ENCODE assay signal across 10 cellular contexts in the genomic region with DNA sequence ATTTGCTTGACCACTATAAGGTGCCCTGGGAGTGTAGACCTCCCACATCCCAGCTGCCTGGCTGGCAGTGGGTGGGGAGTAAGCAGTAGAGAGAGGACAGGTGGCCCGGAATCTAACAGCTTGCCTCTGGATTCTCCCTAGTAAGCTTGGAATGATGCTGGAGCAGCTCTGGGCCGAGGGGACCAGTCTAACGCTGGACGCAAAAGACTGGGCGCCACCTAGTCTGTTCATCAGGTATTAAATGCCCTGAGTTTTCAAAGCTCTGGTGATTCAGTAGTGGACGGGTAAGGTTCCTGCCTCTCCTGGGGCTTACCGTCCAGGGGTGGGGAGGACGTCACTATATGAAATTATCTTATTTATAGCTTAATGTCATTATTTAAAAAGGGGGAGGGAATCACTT. TPM values are rescaled to one million over a fixed set of nuclear protein-coding genes. Genes with fewer than 3 reads are reported as not detected.
DNase-seq lines count a peak whose midpoint lies in the region; ATAC-seq, FAIRE-seq and TF ChIP-seq lines count a peak whose summit lies in the region.
"Had no signal": no experiment of that assay in that cellular context is flagged by ENCODE, and none has a peak within 500 bp of the region (broad histone marks: within the 10 kb centered on the region; RNA-seq: fewer than 3 reads in every experiment).

No MANE protein-coding gene starts in this region.

- H3K27me3 Mint-ChIP-seq in MCF 10A (ENCODE audit: insufficient read depth, unreplicated experiment): no peaks in the 10 kb centered on the region

- no peaks in the 10 kb centered on the region for H3K4me1 ChIP-seq in mesodermal cell (ENCODE audit: control insufficient read depth, insufficient read depth, low read length, poor library complexity, severe bottlenecking)

- peaks cover 5% of the 10 kb centered on the region for H3K4me1 Mint-ChIP-seq in MCF 10A (ENCODE audit: insufficient read depth, unreplicated experiment)

- no TSS peak for BruUV-seq in MCF 10A (replicated peaks; lab: Mats Ljungman, UMichigan)

- H3K27ac Mint-ChIP-seq in MCF 10A (ENCODE audit: low read depth, unreplicated experiment): no peak overlapping the region

- TF ChIP-seq POLR2A in GM12891 (IDR thresholded peaks at IDR 0.05; ENCODE audit: low read depth, low read length): no peak

- FAIRE-seq in GM12891 (lab: Jason Lieb, UNC): no peak
- FAIRE-seq: H54 had no signal

- H3K9me3 Mint-ChIP-seq in MCF 10A (ENCODE audit: unreplicated experiment): no peaks in the 10 kb centered on the region

- intact Hi-C loops in MCF 10A (cut with micrococcal nuclease): no loop called here

- TF ChIP-seq CTCF in MCF 10A (IDR thresholded peaks at IDR 0.05; ENCODE audit: unreplicated experiment): no peak

- no peak overlapping the region for H3K27ac ChIP-seq in mesodermal cell (ENCODE audit: low read depth, low read length, severe bottlenecking)

- H3K36me3 ChIP-seq in mesodermal cell (ENCODE audit: control insufficient read depth, insufficient read depth, low read length): no peaks in the 10 kb centered on the region

- H3K9me3 ChIP-seq in mesodermal cell (ENCODE audit: control insufficient read depth, low read length): no peaks in the 10 kb centered on the region

- WGBS in mesodermal cell (ENCODE audit: insufficient coverage in 2 of 2), 2 experiments: 65 to 69% methylated on average over 4 of the region's 8 CpGs

- POLR2A ChIA-PET in MCF 10A (lab: Yijun Ruan, JAX): interaction anchor here (1.2 to 1.3 kb wide), 2 partner anchors 9 to 1017 kb away, joined by 3 to 4 read pairs; a partner anchor contains a TSS

- ATAC-seq in GM18520 (IDR thresholded peaks at IDR 0.05; ENCODE audit: unreplicated experiment): no peak
- no peak for ATAC-seq in GM18873 (IDR thresholded peaks at IDR 0.05; ENCODE audit: low FRiP score, unreplicated experiment)
- no peak for ATAC-seq in GM18517 (IDR thresholded peaks at IDR 0.05; ENCODE audit: unreplicated experiment)

- peak overlapping the region; percentile 51 for H3K4me3 Mint-ChIP-seq in MCF 10A (ENCODE audit: unreplicated experiment)

- H3K36me3 Mint-ChIP-seq in MCF 10A (ENCODE audit: insufficient read depth, unreplicated experiment): no peaks in the 10 kb centered on the region

- CTCF ChIA-PET in MCF 10A (lab: Yijun Ruan, JAX): interaction anchor here (0.6 to 1.7 kb wide), 9 partner anchors 10 to 523 kb away, joined by 3 to 9 read pairs (median 4); no protein-coding TSS in a partner anchor

- H3K4me3 ChIP-seq in mesodermal cell (ENCODE audit: extremely low read depth, insufficient read depth, low read length, poor library complexity, severe bottlenecking): peak overlapping the region; percentile 46

- DNase-seq in COLO668 (lab: John Stamatoyannopoulos, UW; ENCODE audit: unreplicated experiment) (peak; percentile 56), HuH-7 (ENCODE audit: low spot score) (peak; percentile 83), MCF 10A (ENCODE audit: unreplicated experiment) (peak; percentile 43), GM12891 (ENCODE audit: insufficient read length, low spot score) (no peak)
- DNase-seq: cerebellar nuclear complex had no signal

TF ChIP-seq in GM12891, 5 proteins besides CTCF, POLR2A, EP300 and RAD21:
- TF ChIP-seq SPI1 (IDR thresholded peaks at IDR 0.05; ENCODE audit: low read depth, low read length): no peak
- TF ChIP-seq POLR2AphosphoS5 (IDR thresholded peaks at IDR 0.05; ENCODE audit: low read depth, low read length): no peak
- no peak for TF ChIP-seq TAF1 (IDR thresholded peaks at IDR 0.05; ENCODE audit: low read depth, low read length)
- no peak for TF ChIP-seq POU2F2 (IDR thresholded peaks at IDR 0.05; ENCODE audit: low read depth, low read length)
- TF ChIP-seq PAX5 (IDR thresholded peaks at IDR 0.05; ENCODE audit: insufficient read depth, low read length, severe bottlenecking): no peak

RNA-seq across cellular contexts. Expression of a gene that starts 0.6 kb away (rescaled TPM):
- total RNA-seq in MCF 10A (2022): 0.37 TPM in 2 replicates
- polyA plus RNA-seq in mesodermal cell (2013, experiment 1 of 2): 37.3 TPM
- polyA plus RNA-seq in mesodermal cell (2013, experiment 2 of 2): 36.9 TPM
- polyA plus RNA-seq in GM12891 (2012; ENCODE audit: low read depth, missing spikeins): 2.2 TPM
